26 cellular contexts compared by ENCODE assay signal in the genomic region with DNA sequence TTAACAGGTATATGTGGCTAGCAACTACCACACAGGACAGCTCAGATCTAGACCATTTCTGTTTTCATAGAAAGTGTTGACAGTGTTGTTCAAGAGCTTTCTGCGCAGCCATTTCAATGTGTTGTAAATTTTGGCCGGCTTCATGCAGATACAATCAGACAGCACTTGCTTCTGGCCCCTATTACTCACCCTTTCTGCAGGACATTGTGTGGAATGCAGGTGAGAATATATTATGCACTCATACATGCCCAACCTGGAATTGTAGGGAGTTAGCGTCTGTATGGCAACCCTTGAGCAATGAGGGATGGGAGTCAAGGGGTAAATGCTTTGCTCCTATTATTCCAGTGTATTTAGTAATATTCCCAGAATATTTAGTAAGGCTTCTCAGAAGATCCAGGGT.
"Had no signal": no experiment of that assay in that cellular context is flagged by ENCODE, and none has a peak within 500 bp of the region (broad histone marks: within the 10 kb centered on the region; RNA-seq: fewer than 3 reads in every experiment).

No MANE protein-coding gene starts in this region.

- H3K9ac ChIP-seq: parathyroid adenoma had no signal

- H2AFZ ChIP-seq: parathyroid adenoma had no signal

- H3K27me3 ChIP-seq: neutrophil, ovary, right lobe of liver, sigmoid colon, stomach, thyroid gland, tibial nerve, upper lobe of right lung, uterus had no signal

- ATAC-seq: naive thymus-derived CD8-positive, alpha-beta T cell; natural killer cell treated with Interleukin-12 subunit alpha and Interleukin-12 subunit beta and Interleukin-15 and Interleukin-18, amount 100 ng/mL, for 72 hours; psoas muscle; right cardiac atrium; right lobe of liver; stimulated activated effector memory CD8-positive, alpha-beta T cell treated with anti-CD3 and anti-CD28 coated beads, Interleukin-12 subunit alpha, Interleukin-12 subunit beta, amount 100 ng/mL, for 72 hours; stimulated activated naive B cell treated with anti-CD40 and anti-IgM and Interleukin-4, amounts not matched to agents 10 μg/mL and 1 μg/mL and 100 μg/mL, for 72 hours; upper lobe of right lung had no signal

- H3K4me3 ChIP-seq: ovary, psoas muscle, right lobe of liver, sigmoid colon, stomach, thoracic aorta, thyroid gland, tibial nerve, upper lobe of right lung, uterus had no signal

- H3K36me3 ChIP-seq: neutrophil, ovary, right lobe of liver, sigmoid colon, stomach, thoracic aorta, thyroid gland, tibial nerve, upper lobe of right lung, uterus had no signal

- H3K27ac ChIP-seq: neutrophil, ovary, parathyroid adenoma, psoas muscle, right lobe of liver, sigmoid colon, stomach, thoracic aorta, thyroid gland, tibial nerve, upper lobe of right lung, uterus had no signal

- H3K79me2 ChIP-seq: parathyroid adenoma had no signal

- DNase-seq: naive thymus-derived CD8-positive, alpha-beta T cell; nephron progenitor cell; nucleus accumbens; ovary; posterior cingulate gyrus; psoas muscle; right cardiac atrium; right lobe of liver; sigmoid colon; small intestine; stimulated activated CD4-positive, alpha-beta T cell treated with anti-CD3 and anti-CD28 coated beads, Interleukin-15, amount 100 ng/mL, for 24 hours; stimulated activated CD4-positive, alpha-beta T cell treated with anti-CD3 and anti-CD28 coated beads, Interleukin-2, amount 100 ng/mL, for 24 hours; stimulated activated CD4-positive, alpha-beta T cell treated with anti-CD3 and anti-CD28 coated beads, Interleukin-2, amount 100 ng/mL, for 48 hours; stimulated activated CD4-positive, alpha-beta T cell treated with anti-CD3 and anti-CD28 coated beads, Interleukin-4, amount 100 ng/mL, for 24 hours; stimulated activated naive B cell treated with anti-CD40 and anti-IgM and Interleukin-4, amounts not matched to agents 10 μg/mL and 1 μg/mL and 100 μg/mL, for 72 hours; stimulated activated naive CD4-positive, alpha-beta T cell treated with Interleukin-2 at 50 U/mL for 16 hours; stomach; thyroid gland; upper lobe of right lung; uterus had no signal

- H3K9me3 ChIP-seq: neutrophil, ovary, psoas muscle, right lobe of liver, sigmoid colon, stomach, thoracic aorta, thyroid gland, upper lobe of right lung, uterus had no signal

- H3K4me1 ChIP-seq: parathyroid adenoma, psoas muscle, right lobe of liver, sigmoid colon, stomach, tibial nerve, upper lobe of right lung, uterus had no signal
